1 cellular context compared by ENCODE assay signal in the genomic region with DNA sequence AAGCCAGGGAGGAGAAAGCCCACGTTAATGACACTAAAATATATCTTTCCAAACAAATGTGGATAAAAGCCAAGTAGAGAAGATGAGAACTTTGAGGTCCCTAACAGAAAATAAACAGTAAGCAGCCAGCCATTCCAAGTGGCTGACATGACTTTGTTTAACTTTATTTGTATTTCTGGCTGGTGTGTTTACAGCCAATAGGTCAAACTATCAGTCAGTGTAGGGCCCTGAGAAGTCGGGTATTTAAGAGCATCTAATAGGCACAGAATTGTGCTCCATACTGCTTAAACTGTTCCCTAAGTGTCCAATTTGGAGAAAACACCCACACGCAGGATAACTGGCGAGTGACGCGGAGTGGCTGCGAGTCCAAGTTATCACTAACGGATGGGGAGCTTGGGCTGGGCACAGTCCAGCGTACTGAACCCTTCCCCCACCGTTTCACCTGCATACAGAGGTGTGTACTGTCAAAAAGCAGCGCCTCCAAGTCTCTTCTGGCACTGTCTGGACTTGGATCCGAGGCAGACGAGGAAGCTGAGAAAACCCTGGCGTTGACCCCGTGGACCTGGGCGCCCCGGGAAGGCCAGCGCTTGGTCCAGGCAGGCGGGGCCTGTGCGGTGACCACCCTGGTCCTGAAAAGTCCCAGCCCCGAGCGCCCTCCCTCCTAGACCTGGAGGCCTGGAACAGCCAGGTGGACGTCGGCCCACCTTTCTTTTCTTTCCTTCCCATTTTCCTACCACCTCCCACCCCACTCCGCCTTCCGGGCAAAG.
TF ChIP-seq lines count a peak whose summit lies in the region.

No MANE protein-coding gene starts in this region.

TF ChIP-seq in HepG2, 621 proteins besides CTCF, POLR2A, EP300 and RAD21 (continued from another document and continues in another):
- TF ChIP-seq SAFB2 (CRISPR knock-in tag; IDR thresholded peaks at IDR 0.05; ENCODE audit: borderline replicate concordance, low read depth) (0 out of 2 replicates have a peak, but pooled peaks have one; percentile 15), GATA4 (IDR thresholded peaks at IDR 0.05; ENCODE audit: borderline replicate concordance, low read depth) (peak; percentile 32; the same call in 1 of the 2 replicates), HNRNPK (IDR thresholded peaks at IDR 0.05; ENCODE audit: low read depth, low read length, poor library complexity, severe bottlenecking) (no peak), ZNF460 (CRISPR knock-in tag; IDR thresholded peaks at IDR 0.05; ENCODE audit: borderline replicate concordance) (no peak; the same call in 1 of the 2 replicates), NR2C2 (CRISPR knock-in tag; IDR thresholded peaks at IDR 0.05; ENCODE audit: borderline replicate concordance) (no peak; the same call in 1 of the 2 replicates), RXRB (CRISPR knock-in tag; IDR thresholded peaks at IDR 0.05; ENCODE audit: borderline replicate concordance) (peak; percentile 42; the same call in 1 of the 2 replicates), MIER3 (CRISPR knock-in tag; IDR thresholded peaks at IDR 0.05; ENCODE audit: borderline replicate concordance) (0 out of 2 replicates have a peak, but pooled peaks have one; percentile 59), FIP1L1 (IDR thresholded peaks at IDR 0.05; ENCODE audit: borderline replicate concordance, insufficient read depth, low read depth, low read length) (0 out of 2 replicates have a peak, but pooled peaks have one; percentile 64), ZNF619 (CRISPR knock-in tag; IDR thresholded peaks at IDR 0.05) (no peak; the same call in 1 of the 2 replicates), SKI (IDR thresholded peaks at IDR 0.05; ENCODE audit: partially characterized antibody) (peak; percentile 12), REPIN1 (CRISPR knock-in tag; IDR thresholded peaks at IDR 0.05; ENCODE audit: borderline replicate concordance, low read depth) (0 out of 2 replicates have a peak, but pooled peaks have one; percentile 22), FOXM1 (CRISPR knock-in tag; IDR thresholded peaks at IDR 0.05) (no peak), BORCS8-MEF2B (CRISPR knock-in tag; IDR thresholded peaks at IDR 0.05) (0 out of 2 replicates have a peak, but pooled peaks have one; percentile 16), NFKBIZ (CRISPR knock-in tag; IDR thresholded peaks at IDR 0.05) (no peak), NR2F2 (IDR thresholded peaks at IDR 0.05; ENCODE audit: borderline replicate concordance, low read depth) (peak; percentile 72), SMC3 (IDR thresholded peaks at IDR 0.05; ENCODE audit: low read length) (no peak), ZNF564 (CRISPR knock-in tag; IDR thresholded peaks at IDR 0.05) (0 out of 2 replicates have a peak, but pooled peaks have one; percentile 6), ZNF775 (CRISPR knock-in tag; IDR thresholded peaks at IDR 0.05; ENCODE audit: borderline replicate concordance) (no peak), SMYD3 (CRISPR knock-in tag; IDR thresholded peaks at IDR 0.05) (peak; percentile 12; the same call in 1 of the 2 replicates), ZNF136 (CRISPR knock-in tag; IDR thresholded peaks at IDR 0.05; ENCODE audit: low read depth) (0 out of 2 replicates have a peak, but pooled peaks have one; percentile 72), SOX5 (CRISPR knock-in tag; IDR thresholded peaks at IDR 0.05; ENCODE audit: borderline replicate concordance) (peak; percentile 66; the same call in 1 of the 2 replicates), WIZ (CRISPR knock-in tag; IDR thresholded peaks at IDR 0.05) (0 out of 2 replicates have a peak, but pooled peaks have one; percentile 45), ZNF589 (CRISPR knock-in tag; conservative IDR thresholded peaks at IDR 0.05) (no peak), ZNF44 (CRISPR knock-in tag; IDR thresholded peaks at IDR 0.05) (0 out of 2 replicates have a peak, but pooled peaks have one; percentile 26), PAF1 (CRISPR knock-in tag; IDR thresholded peaks at IDR 0.05) (no peak), ZNF331 (CRISPR knock-in tag; IDR thresholded peaks at IDR 0.05) (peak; percentile 20; the same call in 1 of the 2 replicates), ZNF790 (CRISPR knock-in tag; IDR thresholded peaks at IDR 0.05; ENCODE audit: borderline replicate concordance) (peak; percentile 70; the same call in 1 of the 2 replicates), ZNF329 (CRISPR knock-in tag; IDR thresholded peaks at IDR 0.05; ENCODE audit: low read depth) (0 out of 2 replicates have a peak, but pooled peaks have one; percentile 15), HMG20A (CRISPR knock-in tag; IDR thresholded peaks at IDR 0.05; ENCODE audit: borderline replicate concordance) (no peak; the same call in none of the 2 replicates), NRL (CRISPR knock-in tag; IDR thresholded peaks at IDR 0.05; ENCODE audit: borderline replicate concordance) (0 out of 2 replicates have a peak, but pooled peaks have one; percentile 39), HES4 (CRISPR knock-in tag; IDR thresholded peaks at IDR 0.05; ENCODE audit: borderline replicate concordance) (peak; percentile 60), ZFX (CRISPR knock-in tag; IDR thresholded peaks at IDR 0.05; ENCODE audit: low read depth) (peak; percentile 75; the same call in 1 of the 2 replicates), KDM1A (CRISPR knock-in tag; IDR thresholded peaks at IDR 0.05) (0 out of 2 replicates have a peak, but pooled peaks have one; percentile 5), TARDBP (CRISPR knock-in tag; IDR thresholded peaks at IDR 0.05) (peak; percentile 74; the same call in 1 of the 2 replicates), ZNF543 (CRISPR knock-in tag; IDR thresholded peaks at IDR 0.05) (0 out of 2 replicates have a peak, but pooled peaks have one; percentile 26), HMG20B (CRISPR knock-in tag; conservative IDR thresholded peaks at IDR 0.05) (no peak), BCL6 (CRISPR knock-in tag; IDR thresholded peaks at IDR 0.05) (peak; percentile 25; the same call in 1 of the 2 replicates), ZNF20 (CRISPR knock-in tag; IDR thresholded peaks at IDR 0.05) (peak; percentile 29; the same call in 1 of the 2 replicates), SP5 (CRISPR knock-in tag; IDR thresholded peaks at IDR 0.05; ENCODE audit: borderline replicate concordance, low read depth) (0 out of 2 replicates have a peak, but pooled peaks have one; percentile 8)
- TF ChIP-seq, protein P1, sequence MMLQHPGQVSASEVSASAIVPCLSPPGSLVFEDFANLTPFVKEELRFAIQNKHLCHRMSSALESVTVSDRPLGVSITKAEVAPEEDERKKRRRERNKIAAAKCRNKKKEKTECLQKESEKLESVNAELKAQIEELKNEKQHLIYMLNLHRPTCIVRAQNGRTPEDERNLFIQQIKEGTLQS (CRISPR knock-in tag; IDR thresholded peaks at IDR 0.05), result 0 out of 2 replicates have a peak, but pooled peaks have one; percentile 23
- TF ChIP-seq, protein P2, sequence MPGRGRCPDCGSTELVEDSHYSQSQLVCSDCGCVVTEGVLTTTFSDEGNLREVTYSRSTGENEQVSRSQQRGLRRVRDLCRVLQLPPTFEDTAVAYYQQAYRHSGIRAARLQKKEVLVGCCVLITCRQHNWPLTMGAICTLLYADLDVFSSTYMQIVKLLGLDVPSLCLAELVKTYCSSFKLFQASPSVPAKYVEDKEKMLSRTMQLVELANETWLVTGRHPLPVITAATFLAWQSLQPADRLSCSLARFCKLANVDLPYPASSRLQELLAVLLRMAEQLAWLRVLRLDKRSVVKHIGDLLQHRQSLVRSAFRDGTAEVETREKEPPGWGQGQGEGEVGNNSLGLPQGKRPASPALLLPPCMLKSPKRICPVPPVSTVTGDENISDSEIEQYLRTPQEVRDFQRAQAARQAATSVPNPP (CRISPR knock-in tag; IDR thresholded peaks at IDR 0.05), result no peak; the same call in 1 of the 2 replicates
- TF ChIP-seq, protein P3, sequence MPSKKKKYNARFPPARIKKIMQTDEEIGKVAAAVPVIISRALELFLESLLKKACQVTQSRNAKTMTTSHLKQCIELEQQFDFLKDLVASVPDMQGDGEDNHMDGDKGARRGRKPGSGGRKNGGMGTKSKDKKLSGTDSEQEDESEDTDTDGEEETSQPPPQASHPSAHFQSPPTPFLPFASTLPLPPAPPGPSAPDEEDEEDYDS (CRISPR knock-in tag; IDR thresholded peaks at IDR 0.05), result 0 out of 2 replicates have a peak, but pooled peaks have one; percentile 21
- TF ChIP-seq, protein P4, sequence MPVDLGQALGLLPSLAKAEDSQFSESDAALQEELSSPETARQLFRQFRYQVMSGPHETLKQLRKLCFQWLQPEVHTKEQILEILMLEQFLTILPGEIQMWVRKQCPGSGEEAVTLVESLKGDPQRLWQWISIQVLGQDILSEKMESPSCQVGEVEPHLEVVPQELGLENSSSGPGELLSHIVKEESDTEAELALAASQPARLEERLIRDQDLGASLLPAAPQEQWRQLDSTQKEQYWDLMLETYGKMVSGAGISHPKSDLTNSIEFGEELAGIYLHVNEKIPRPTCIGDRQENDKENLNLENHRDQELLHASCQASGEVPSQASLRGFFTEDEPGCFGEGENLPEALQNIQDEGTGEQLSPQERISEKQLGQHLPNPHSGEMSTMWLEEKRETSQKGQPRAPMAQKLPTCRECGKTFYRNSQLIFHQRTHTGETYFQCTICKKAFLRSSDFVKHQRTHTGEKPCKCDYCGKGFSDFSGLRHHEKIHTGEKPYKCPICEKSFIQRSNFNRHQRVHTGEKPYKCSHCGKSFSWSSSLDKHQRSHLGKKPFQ (CRISPR knock-in tag; IDR thresholded peaks at IDR 0.05; ENCODE audit: insufficient replicate concordance), result peak; percentile 49
- TF ChIP-seq, protein P5, sequence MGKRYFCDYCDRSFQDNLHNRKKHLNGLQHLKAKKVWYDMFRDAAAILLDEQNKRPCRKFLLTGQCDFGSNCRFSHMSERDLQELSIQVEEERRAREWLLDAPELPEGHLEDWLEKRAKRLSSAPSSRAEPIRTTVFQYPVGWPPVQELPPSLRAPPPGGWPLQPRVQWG (CRISPR knock-in tag; IDR thresholded peaks at IDR 0.05; ENCODE audit: borderline replicate concordance, low read depth), result no peak
- TF ChIP-seq, protein P6, sequence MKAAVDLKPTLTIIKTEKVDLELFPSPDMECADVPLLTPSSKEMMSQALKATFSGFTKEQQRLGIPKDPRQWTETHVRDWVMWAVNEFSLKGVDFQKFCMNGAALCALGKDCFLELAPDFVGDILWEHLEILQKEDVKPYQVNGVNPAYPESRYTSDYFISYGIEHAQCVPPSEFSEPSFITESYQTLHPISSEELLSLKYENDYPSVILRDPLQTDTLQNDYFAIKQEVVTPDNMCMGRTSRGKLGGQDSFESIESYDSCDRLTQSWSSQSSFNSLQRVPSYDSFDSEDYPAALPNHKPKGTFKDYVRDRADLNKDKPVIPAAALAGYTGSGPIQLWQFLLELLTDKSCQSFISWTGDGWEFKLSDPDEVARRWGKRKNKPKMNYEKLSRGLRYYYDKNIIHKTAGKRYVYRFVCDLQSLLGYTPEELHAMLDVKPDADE (CRISPR knock-in tag; IDR thresholded peaks at IDR 0.05), result no peak
- TF ChIP-seq, protein P7, sequence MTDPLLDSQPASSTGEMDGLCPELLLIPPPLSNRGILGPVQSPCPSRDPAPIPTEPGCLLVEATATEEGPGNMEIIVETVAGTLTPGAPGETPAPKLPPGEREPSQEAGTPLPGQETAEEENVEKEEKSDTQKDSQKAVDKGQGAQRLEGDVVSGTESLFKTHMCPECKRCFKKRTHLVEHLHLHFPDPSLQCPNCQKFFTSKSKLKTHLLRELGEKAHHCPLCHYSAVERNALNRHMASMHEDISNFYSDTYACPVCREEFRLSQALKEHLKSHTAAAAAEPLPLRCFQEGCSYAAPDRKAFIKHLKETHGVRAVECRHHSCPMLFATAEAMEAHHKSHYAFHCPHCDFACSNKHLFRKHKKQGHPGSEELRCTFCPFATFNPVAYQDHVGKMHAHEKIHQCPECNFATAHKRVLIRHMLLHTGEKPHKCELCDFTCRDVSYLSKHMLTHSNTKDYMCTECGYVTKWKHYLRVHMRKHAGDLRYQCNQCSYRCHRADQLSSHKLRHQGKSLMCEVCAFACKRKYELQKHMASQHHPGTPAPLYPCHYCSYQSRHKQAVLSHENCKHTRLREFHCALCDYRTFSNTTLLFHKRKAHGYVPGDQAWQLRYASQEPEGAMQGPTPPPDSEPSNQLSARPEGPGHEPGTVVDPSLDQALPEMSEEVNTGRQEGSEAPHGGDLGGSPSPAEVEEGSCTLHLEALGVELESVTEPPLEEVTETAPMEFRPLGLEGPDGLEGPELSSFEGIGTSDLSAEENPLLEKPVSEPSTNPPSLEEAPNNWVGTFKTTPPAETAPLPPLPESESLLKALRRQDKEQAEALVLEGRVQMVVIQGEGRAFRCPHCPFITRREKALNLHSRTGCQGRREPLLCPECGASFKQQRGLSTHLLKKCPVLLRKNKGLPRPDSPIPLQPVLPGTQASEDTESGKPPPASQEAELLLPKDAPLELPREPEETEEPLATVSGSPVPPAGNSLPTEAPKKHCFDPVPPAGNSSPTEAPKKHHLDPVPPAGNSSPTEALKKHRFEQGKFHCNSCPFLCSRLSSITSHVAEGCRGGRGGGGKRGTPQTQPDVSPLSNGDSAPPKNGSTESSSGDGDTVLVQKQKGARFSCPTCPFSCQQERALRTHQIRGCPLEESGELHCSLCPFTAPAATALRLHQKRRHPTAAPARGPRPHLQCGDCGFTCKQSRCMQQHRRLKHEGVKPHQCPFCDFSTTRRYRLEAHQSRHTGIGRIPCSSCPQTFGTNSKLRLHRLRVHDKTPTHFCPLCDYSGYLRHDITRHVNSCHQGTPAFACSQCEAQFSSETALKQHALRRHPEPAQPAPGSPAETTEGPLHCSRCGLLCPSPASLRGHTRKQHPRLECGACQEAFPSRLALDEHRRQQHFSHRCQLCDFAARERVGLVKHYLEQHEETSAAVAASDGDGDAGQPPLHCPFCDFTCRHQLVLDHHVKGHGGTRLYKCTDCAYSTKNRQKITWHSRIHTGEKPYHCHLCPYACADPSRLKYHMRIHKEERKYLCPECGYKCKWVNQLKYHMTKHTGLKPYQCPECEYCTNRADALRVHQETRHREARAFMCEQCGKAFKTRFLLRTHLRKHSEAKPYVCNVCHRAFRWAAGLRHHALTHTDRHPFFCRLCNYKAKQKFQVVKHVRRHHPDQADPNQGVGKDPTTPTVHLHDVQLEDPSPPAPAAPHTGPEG (CRISPR knock-in tag; IDR thresholded peaks at IDR 0.05), result no peak
- TF ChIP-seq, protein P8, sequence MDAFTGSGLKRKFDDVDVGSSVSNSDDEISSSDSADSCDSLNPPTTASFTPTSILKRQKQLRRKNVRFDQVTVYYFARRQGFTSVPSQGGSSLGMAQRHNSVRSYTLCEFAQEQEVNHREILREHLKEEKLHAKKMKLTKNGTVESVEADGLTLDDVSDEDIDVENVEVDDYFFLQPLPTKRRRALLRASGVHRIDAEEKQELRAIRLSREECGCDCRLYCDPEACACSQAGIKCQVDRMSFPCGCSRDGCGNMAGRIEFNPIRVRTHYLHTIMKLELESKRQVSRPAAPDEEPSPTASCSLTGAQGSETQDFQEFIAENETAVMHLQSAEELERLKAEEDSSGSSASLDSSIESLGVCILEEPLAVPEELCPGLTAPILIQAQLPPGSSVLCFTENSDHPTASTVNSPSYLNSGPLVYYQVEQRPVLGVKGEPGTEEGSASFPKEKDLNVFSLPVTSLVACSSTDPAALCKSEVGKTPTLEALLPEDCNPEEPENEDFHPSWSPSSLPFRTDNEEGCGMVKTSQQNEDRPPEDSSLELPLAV (CRISPR knock-in tag; conservative IDR thresholded peaks at IDR 0.05; ENCODE audit: low read depth), result no peak
- TF ChIP-seq, protein P9, sequence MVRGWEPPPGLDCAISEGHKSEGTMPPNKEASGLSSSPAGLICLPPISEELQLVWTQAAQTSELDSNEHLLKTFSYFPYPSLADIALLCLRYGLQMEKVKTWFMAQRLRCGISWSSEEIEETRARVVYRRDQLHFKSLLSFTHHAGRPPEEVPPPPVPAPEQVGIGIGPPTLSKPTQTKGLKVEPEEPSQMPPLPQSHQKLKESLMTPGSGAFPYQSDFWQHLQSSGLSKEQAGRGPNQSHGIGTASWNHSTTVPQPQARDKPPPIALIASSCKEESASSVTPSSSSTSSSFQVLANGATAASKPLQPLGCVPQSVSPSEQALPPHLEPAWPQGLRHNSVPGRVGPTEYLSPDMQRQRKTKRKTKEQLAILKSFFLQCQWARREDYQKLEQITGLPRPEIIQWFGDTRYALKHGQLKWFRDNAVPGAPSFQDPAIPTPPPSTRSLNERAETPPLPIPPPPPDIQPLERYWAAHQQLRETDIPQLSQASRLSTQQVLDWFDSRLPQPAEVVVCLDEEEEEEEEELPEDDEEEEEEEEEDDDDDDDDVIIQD (CRISPR knock-in tag; IDR thresholded peaks at IDR 0.05; ENCODE audit: low read depth), result no peak
